In genomic region chr20:43832096-43832816, GRCh38 we compare ENCODE assay signal across 21 cellular contexts.
"Had no signal": no experiment of that assay in that cellular context is flagged by ENCODE, and none has a peak within 500 bp of the region (broad histone marks: within the 10 kb centered on the region; RNA-seq: fewer than 3 reads in every experiment).

No MANE protein-coding gene starts in this region.

- H3K27me3 ChIP-seq: MG63, Peyer's patch, SJSA1 had no signal

- H3K4me2 ChIP-seq: PC-9 had no signal

- DNase-seq: KBM-7, MG63, NCI-H1092, NCI-H1105 treated with DMSO at 0.1 percent for 48 hours, NCI-H1436, NCI-H187, NCI-H2029, NCI-H2081 treated with DMSO at 0.1 percent for 48 hours, NCI-H2171, NCI-H226, NCI-H446, NCI-H510A, NCI-H524 treated with DMSO at 0.1 percent for 48 hours, NCI-H69, NCI-H774, PC-9, Peyer's patch, Right ventricle myocardium superior, SIG-M5 had no signal

- H2AFZ ChIP-seq: PC-9 had no signal

- H3K36me3 ChIP-seq: MG63, Peyer's patch, SJSA1 had no signal

- H3K27ac ChIP-seq: PC-9, Peyer's patch, SJSA1, SK-N-MC had no signal

- H3K4me1 ChIP-seq: Peyer's patch had no signal

- H3K4me3 ChIP-seq: MG63, PC-9, Peyer's patch, SJSA1, SK-N-MC had no signal
